8 cellular contexts compared by ENCODE assay signal in the genomic region with DNA sequence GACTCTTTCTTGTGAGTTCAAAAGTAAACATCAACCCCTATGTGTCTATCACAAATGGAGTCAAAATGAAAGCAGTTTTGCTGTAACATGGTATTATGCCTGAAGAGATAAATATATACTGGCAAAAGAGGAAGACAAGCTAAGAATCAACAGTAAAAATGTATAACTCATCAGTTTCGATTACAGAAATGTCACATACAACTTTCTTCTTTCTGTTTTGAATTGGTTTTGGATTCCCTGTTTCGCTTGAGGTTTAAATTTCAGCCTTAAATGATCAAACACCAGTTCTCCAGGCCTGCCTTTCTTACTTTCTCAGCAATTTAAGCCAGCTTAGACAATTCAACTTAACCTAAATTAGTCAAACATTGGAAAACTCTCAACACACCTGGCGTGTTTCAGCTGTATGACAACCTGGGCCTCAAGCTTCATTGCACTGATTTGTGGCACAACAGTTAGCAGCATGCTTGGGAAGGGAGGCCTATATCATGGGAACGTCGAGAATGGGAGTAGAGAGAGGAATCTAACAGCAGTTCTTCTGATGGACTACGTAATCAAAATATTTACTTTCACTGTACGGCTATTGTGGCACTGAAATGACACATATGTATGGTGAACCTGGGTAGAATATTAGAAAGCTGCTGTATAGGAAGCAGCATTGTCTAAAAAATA. TPM values are rescaled to one million over a fixed set of nuclear protein-coding genes. Genes with fewer than 3 reads are reported as not detected.
DNase-seq lines count a peak whose midpoint lies in the region; ATAC-seq and TF ChIP-seq lines count a peak whose summit lies in the region.

No MANE protein-coding gene starts in this region.

- DNase-seq in NOMO-1 (lab: John Stamatoyannopoulos, UW; ENCODE audit: unreplicated experiment in 2 of 2) (peak; percentile 64 to 90), neural progenitor cell (ENCODE audit: low spot score) (no peak), ascending aorta (ENCODE audit: low spot score in 2 of 2) (no peak), NCI-H1048 (lab: John Stamatoyannopoulos, UW) (no peak), posterior vena cava (ENCODE audit: low spot score) (no peak)
- DNase-seq in stimulated activated CD4-positive, alpha-beta T cell treated with anti-CD3 and anti-CD28 coated beads, Interleukin-12 subunit alpha, Interleukin-12 subunit beta, amount 100 ng/mL, for 4 hours: no peak

- H3K4me3 ChIP-seq in neural progenitor cell (no peak overlapping the region), ascending aorta (no peak overlapping the region)

- no peak overlapping the region for H3K27ac ChIP-seq in neural progenitor cell
- H3K27ac ChIP-seq in ascending aorta: no peak overlapping the region

- H3K9me3 ChIP-seq in neural progenitor cell (ENCODE audit: low read depth): no peaks in the 10 kb centered on the region
- no peaks in the 10 kb centered on the region for H3K9me3 ChIP-seq in ascending aorta

- no peaks in the 10 kb centered on the region for H3K27me3 Mint-ChIP-seq in neural progenitor cell (ENCODE audit: insufficient read depth, low read depth)

- TF ChIP-seq CTCF in neural progenitor cell (IDR thresholded peaks at IDR 0.05) (no peak), ascending aorta (IDR thresholded peaks at IDR 0.05) (no peak)

- no peaks in the 10 kb centered on the region for H3K27me3 ChIP-seq in neural progenitor cell
- H3K27me3 ChIP-seq in ascending aorta: no peaks in the 10 kb centered on the region

- no peak overlapping the region for H3K9ac ChIP-seq in neural progenitor cell

- intact Hi-C loops in ascending aorta (cut with DNase I) (no loop called here), posterior vena cava (cut with DNase I) (no loop called here)

- no peaks in the 10 kb centered on the region for H3K79me2 ChIP-seq in neural progenitor cell (ENCODE audit: low read depth)

- H3K4me1 ChIP-seq in neural progenitor cell: no peaks in the 10 kb centered on the region
- H3K4me1 ChIP-seq in ascending aorta: no peaks in the 10 kb centered on the region

- H3K4me3 Mint-ChIP-seq in neural progenitor cell: no peak overlapping the region

- H3F3A ChIP-seq in neural progenitor cell (ENCODE audit: low read depth): no peaks in the 10 kb centered on the region

- ATAC-seq in GM18909 (IDR thresholded peaks at IDR 0.05; ENCODE audit: poor library complexity, unreplicated experiment): peak; percentile 92
- ATAC-seq in HG02840 (IDR thresholded peaks at IDR 0.05; ENCODE audit: low FRiP score, unreplicated experiment): peak; percentile 95

- peak overlapping the region; percentile 65 for H2AFZ ChIP-seq in neural progenitor cell (replicated peaks)

- H3K9me3 Mint-ChIP-seq in neural progenitor cell: no peaks in the 10 kb centered on the region

- H3K36me3 Mint-ChIP-seq in neural progenitor cell: no peaks in the 10 kb centered on the region

- no peak overlapping the region for H3K27ac Mint-ChIP-seq in neural progenitor cell

- no peaks in the 10 kb centered on the region for H4K20me1 ChIP-seq in neural progenitor cell (ENCODE audit: low read depth)

- H3K4me2 ChIP-seq in neural progenitor cell: no peak overlapping the region

- H3K36me3 ChIP-seq in neural progenitor cell: no peaks in the 10 kb centered on the region
- H3K36me3 ChIP-seq in ascending aorta: no peaks in the 10 kb centered on the region

- H3K4me1 Mint-ChIP-seq in neural progenitor cell: no peaks in the 10 kb centered on the region

RNA-seq across cellular contexts. Expression of gene MARCKS, which starts 51.8 kb away (rescaled TPM):
- total RNA-seq in neural progenitor cell (ENCODE audit: low replicate concordance) (133 and 163 TPM in 2 replicates), ascending aorta (42.7 TPM), posterior vena cava (10 to 100 TPM; 49.6 to 69.2 TPM)

Comparison
In these comparisons a context has a peak if more than half of its experiments do, and no peak if none do; other contexts are left out.
1. DNase-seq: peak in NOMO-1 (2 of 2); none in neural progenitor cell (single experiment), ascending aorta (0 of 2), NCI-H1048 (single experiment), posterior vena cava (single experiment) and stimulated activated CD4-positive, alpha-beta T cell treated with anti-CD3 and anti-CD28 coated beads, Interleukin-12 subunit alpha, Interleukin-12 subunit beta, amount 100 ng/mL, for 4 hours (single experiment).